11 cellular contexts compared by ENCODE assay signal in the genomic region with DNA sequence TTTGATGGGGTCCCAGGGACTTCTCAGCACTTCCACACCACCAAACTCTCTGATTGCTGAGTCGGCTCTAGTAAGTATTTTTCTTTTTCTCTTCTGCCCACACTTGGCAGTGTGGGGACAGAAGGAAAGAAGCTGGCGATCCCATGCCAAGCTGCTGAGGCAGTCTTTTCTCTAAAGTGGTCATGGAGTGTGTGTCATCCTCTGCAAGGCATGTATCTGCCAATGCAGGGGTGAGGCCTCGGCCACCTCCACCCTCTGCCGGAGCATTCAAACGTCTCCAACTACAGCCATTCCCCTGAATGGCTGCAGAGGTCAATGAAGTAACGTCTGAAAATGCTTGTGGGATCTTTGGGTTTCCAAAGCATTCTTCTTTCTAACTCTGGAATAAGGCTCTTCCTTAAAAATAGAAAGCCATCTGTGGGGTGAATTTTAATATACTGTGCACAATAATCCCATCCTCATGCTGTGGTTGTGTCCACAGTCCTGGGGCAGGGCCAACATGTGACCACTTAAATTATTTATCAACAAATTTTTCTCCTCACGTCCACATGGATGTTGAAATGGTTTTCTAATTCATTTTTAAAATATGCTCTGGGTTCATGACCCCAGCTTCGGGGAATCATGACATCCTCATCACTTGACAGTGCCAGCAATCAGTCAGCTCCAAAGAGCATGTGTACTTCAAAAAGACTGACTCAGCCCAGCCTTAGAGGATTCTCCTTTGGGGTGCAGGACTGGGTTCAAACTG.
DNase-seq lines count a peak whose midpoint lies in the region; ATAC-seq and TF ChIP-seq lines count a peak whose summit lies in the region.
"Had no signal": no experiment of that assay in that cellular context is flagged by ENCODE, and none has a peak within 500 bp of the region (broad histone marks: within the 10 kb centered on the region; RNA-seq: fewer than 3 reads in every experiment).

No MANE protein-coding gene starts in this region.

- H3K4me1 Mint-ChIP-seq in progenitor cell of endocrine pancreas (ENCODE audit: low read depth): peaks cover 3% of the 10 kb centered on the region
- H3K4me1 Mint-ChIP-seq in stimulated activated naive B cell treated with anti-CD40 and anti-IgM and Interleukin-4, amounts not matched to agents 10 μg/mL and 1 μg/mL and 100 μg/mL, for 72 hours: peaks cover 21 to 31% of the 10 kb centered on the region in 2 donors

- no peaks in the 10 kb centered on the region for H3K36me3 Mint-ChIP-seq in progenitor cell of endocrine pancreas (ENCODE audit: insufficient read depth)
- peaks cover 0 to 3% of the 10 kb centered on the region in 2 donors for H3K36me3 Mint-ChIP-seq in stimulated activated naive B cell treated with anti-CD40 and anti-IgM and Interleukin-4, amounts not matched to agents 10 μg/mL and 1 μg/mL and 100 μg/mL, for 72 hours

- H3K4me3 Mint-ChIP-seq in progenitor cell of endocrine pancreas (ENCODE audit: low read depth): no peak overlapping the region
- H3K4me3 Mint-ChIP-seq in stimulated activated naive B cell treated with anti-CD40 and anti-IgM and Interleukin-4, amounts not matched to agents 10 μg/mL and 1 μg/mL and 100 μg/mL, for 72 hours: no peak overlapping the region

- H3K9me3 Mint-ChIP-seq in progenitor cell of endocrine pancreas (ENCODE audit: low read depth): no peaks in the 10 kb centered on the region
- H3K9me3 Mint-ChIP-seq in stimulated activated naive B cell treated with anti-CD40 and anti-IgM and Interleukin-4, amounts not matched to agents 10 μg/mL and 1 μg/mL and 100 μg/mL, for 72 hours: no peaks in the 10 kb centered on the region

- peak overlapping the region; percentile 8 for H3K27ac Mint-ChIP-seq in progenitor cell of endocrine pancreas
- no peak overlapping the region for H3K27ac Mint-ChIP-seq in stimulated activated naive B cell treated with anti-CD40 and anti-IgM and Interleukin-4, amounts not matched to agents 10 μg/mL and 1 μg/mL and 100 μg/mL, for 72 hours

- in situ Hi-C loops in KBM-7 (cut with MboI; ENCODE audit: low pct_unique_long_range_greater_than_20kb, low sequenced_read_pairs): loop anchor here (25.0 kb wide), 1 partner anchor 342 kb away; no protein-coding TSS in a partner anchor

- H3K27me3 Mint-ChIP-seq in progenitor cell of endocrine pancreas: no peaks in the 10 kb centered on the region
- peaks cover 0 to 4% of the 10 kb centered on the region in 2 donors for H3K27me3 Mint-ChIP-seq in stimulated activated naive B cell treated with anti-CD40 and anti-IgM and Interleukin-4, amounts not matched to agents 10 μg/mL and 1 μg/mL and 100 μg/mL, for 72 hours

- peak; percentile 68 for ATAC-seq in SK-N-SH treated with all-trans-retinoic acid at 6 μM for 48 hours
- no peak for ATAC-seq in stimulated activated naive B cell treated with anti-CD40 and anti-IgM and Interleukin-4, amounts not matched to agents 10 μg/mL and 1 μg/mL and 100 μg/mL, for 72 hours (replicated peaks)
- ATAC-seq: HCT116 had no signal

- no peak overlapping the region for H3K4me3 ChIP-seq in foreskin fibroblast (ENCODE audit: low read depth in 1 of 2, low read length in 2 of 2)

- DNase-seq in Daoy (ENCODE audit: low read depth) (peak; percentile 74), foreskin fibroblast (peak; percentile 91 to 94), progenitor cell of endocrine pancreas (ENCODE audit: low spot score, unreplicated experiment) (no peak), DMS53 (lab: John Stamatoyannopoulos, UW) (no peak), KBM-7 (no peak), NCI-H774 (lab: John Stamatoyannopoulos, UW) (no peak)
- no peak for DNase-seq in stimulated activated naive B cell treated with anti-CD40 and anti-IgM and Interleukin-4, amounts not matched to agents 10 μg/mL and 1 μg/mL and 100 μg/mL, for 72 hours
- DNase-seq: KG1, RPMI8226 had no signal

- TF ChIP-seq CTCF in foreskin fibroblast (IDR thresholded peaks at IDR 0.05; ENCODE audit: low read depth, low read length): no peak
- no peak for TF ChIP-seq CTCF in progenitor cell of endocrine pancreas (IDR thresholded peaks at IDR 0.05; ENCODE audit: unreplicated experiment)

TF ChIP-seq in SK-N-SH treated with all-trans-retinoic acid at 6 μM for 48 hours, 23 proteins besides CTCF, POLR2A, EP300 and RAD21:
- no peak for TF ChIP-seq ZC3H10 (CRISPR knock-in tag; IDR thresholded peaks at IDR 0.05)

Comparison
In these comparisons a context has a peak if more than half of its experiments do, and no peak if none do; other contexts are left out.
1. DNase-seq: peak in Daoy (single experiment) and foreskin fibroblast (2 of 2); none in progenitor cell of endocrine pancreas (single experiment), stimulated activated naive B cell treated with anti-CD40 and anti-IgM and Interleukin-4, amounts not matched to agents 10 μg/mL and 1 μg/mL and 100 μg/mL, for 72 hours (single experiment), DMS53 (single experiment), KBM-7 (single experiment) and NCI-H774 (single experiment).